ENCODE assay signal across 19 cellular contexts in genomic region chr1:25902462-25902861, GRCh38. TPM values are rescaled to one million over a fixed set of nuclear protein-coding genes. Genes with fewer than 3 reads are reported as not detected.
A peak's percentile ranks its signal among the peaks of the same experiment; 100 is the strongest.
DNase-seq lines count a peak whose midpoint lies in the region; ATAC-seq and TF ChIP-seq lines count a peak whose summit lies in the region.
"Had no signal": no experiment of that assay in that cellular context is flagged by ENCODE, and none has a peak within 500 bp of the region (broad histone marks: within the 10 kb centered on the region; RNA-seq: fewer than 3 reads in every experiment).

No MANE protein-coding gene starts in this region.

- H3K36me3 ChIP-seq in thymus (ENCODE audit: control insufficient read depth, insufficient read depth) (peaks cover 43% of the 10 kb centered on the region), aorta (ENCODE audit: control insufficient read depth in 1 of 2, insufficient read depth in 2 of 2, low read length in 1 of 2) (peaks cover 0 to 8% of the 10 kb centered on the region in 2 donors), Caco-2 (ENCODE audit: control insufficient read depth, insufficient read depth, low read length) (peaks cover 2% of the 10 kb centered on the region; the same call in 1 of the 2 replicates)

- no TSS peak for BruUV-seq in Caco-2 (replicated peaks; lab: Mats Ljungman, UMichigan)

- peak overlapping the region; percentile 4 for H3K4me3 Mint-ChIP-seq in activated naive CD4-positive, alpha-beta T cell treated with anti-CD3 and anti-CD28 coated beads, Interleukin-2, amount 10 ng/mL, durations not matched to agents 7 days and 5 days
- no peak overlapping the region for H3K4me3 Mint-ChIP-seq in activated naive CD4-positive, alpha-beta T cell treated with anti-CD3 and anti-CD28 coated beads for 36 hours
- peak overlapping the region; percentile 45 for H3K4me3 Mint-ChIP-seq in activated T-helper 2 cell treated with anti-CD3 and anti-CD28 coated beads, Interferon-gamma antibody, Interleukin-2, Interleukin-4, amounts not matched to agents 10 μg/mL and 5 μg/mL and 100 μg/mL, durations not matched to agents 14 hours and 24 hours and 36 hours (ENCODE audit: low read depth)
- no peak overlapping the region for H3K4me3 Mint-ChIP-seq in Caco-2 (ENCODE audit: unreplicated experiment)
- H3K4me3 Mint-ChIP-seq: stimulated activated memory B cell treated with anti-CD40 and anti-IgM and Interleukin-4, amounts not matched to agents 10 μg/mL and 1 μg/mL and 100 μg/mL, for 72 hours had no signal

- H3K27me3 ChIP-seq in thymus (ENCODE audit: control insufficient read depth, insufficient read depth) (no peaks in the 10 kb centered on the region), aorta (ENCODE audit: control insufficient read depth in 1 of 2, insufficient read depth in 2 of 2, low read length in 1 of 2) (no peaks in the 10 kb centered on the region), Caco-2 (replicated peaks; ENCODE audit: control insufficient read depth, insufficient read depth, low read length) (no peaks in the 10 kb centered on the region)
- H3K27me3 ChIP-seq: transverse colon had no signal

- H3K36me3 Mint-ChIP-seq in activated naive CD4-positive, alpha-beta T cell treated with anti-CD3 and anti-CD28 coated beads, Interleukin-2, amount 10 ng/mL, durations not matched to agents 7 days and 5 days = peaks cover 60% of the 10 kb centered on the region
- H3K36me3 Mint-ChIP-seq in activated naive CD4-positive, alpha-beta T cell treated with anti-CD3 and anti-CD28 coated beads for 36 hours (ENCODE audit: low read depth) = peaks cover 62% of the 10 kb centered on the region
- H3K36me3 Mint-ChIP-seq in activated T-helper 2 cell treated with anti-CD3 and anti-CD28 coated beads, Interferon-gamma antibody, Interleukin-2, Interleukin-4, amounts not matched to agents 10 μg/mL and 5 μg/mL and 100 μg/mL, durations not matched to agents 14 hours and 24 hours and 36 hours (ENCODE audit: low read depth) = peaks cover 70% of the 10 kb centered on the region
- H3K36me3 Mint-ChIP-seq in Caco-2 (ENCODE audit: insufficient read depth, unreplicated experiment) = peaks cover 42% of the 10 kb centered on the region

- TF ChIP-seq CTCF in Caco-2 (IDR thresholded peaks at IDR 0.05; ENCODE audit: insufficient read depth in 1 of 2, low read depth in 1 of 2, low read length in 1 of 2, severe bottlenecking in 1 of 2, unreplicated experiment in 1 of 2) = no peak

- ATAC-seq in GM21723 (IDR thresholded peaks at IDR 0.05; ENCODE audit: unreplicated experiment) (no peak), aorta (ENCODE audit: low FRiP score) (no peak)
- ATAC-seq: stimulated activated memory B cell treated with anti-CD40 and anti-IgM and Interleukin-4, amounts not matched to agents 10 μg/mL and 1 μg/mL and 100 μg/mL, for 72 hours had no signal

- POLR2A ChIA-PET in Caco-2 (lab: Charles Lee) = no interaction called here

- H3K27me3 Mint-ChIP-seq in activated naive CD4-positive, alpha-beta T cell treated with anti-CD3 and anti-CD28 coated beads, Interleukin-2, amount 10 ng/mL, durations not matched to agents 7 days and 5 days = peaks cover 15% of the 10 kb centered on the region
- no peaks in the 10 kb centered on the region for H3K27me3 Mint-ChIP-seq in activated naive CD4-positive, alpha-beta T cell treated with anti-CD3 and anti-CD28 coated beads for 36 hours (ENCODE audit: low read depth)
- H3K27me3 Mint-ChIP-seq in activated T-helper 2 cell treated with anti-CD3 and anti-CD28 coated beads, Interferon-gamma antibody, Interleukin-2, Interleukin-4, amounts not matched to agents 10 μg/mL and 5 μg/mL and 100 μg/mL, durations not matched to agents 14 hours and 24 hours and 36 hours (ENCODE audit: low read depth) = peaks cover 4% of the 10 kb centered on the region
- H3K27me3 Mint-ChIP-seq in Caco-2 (ENCODE audit: insufficient read depth, unreplicated experiment) = no peaks in the 10 kb centered on the region
- H3K27me3 Mint-ChIP-seq: stimulated activated memory B cell treated with anti-CD40 and anti-IgM and Interleukin-4, amounts not matched to agents 10 μg/mL and 1 μg/mL and 100 μg/mL, for 72 hours had no signal

- intact Hi-C loops in activated naive CD4-positive, alpha-beta T cell treated with anti-CD3 and anti-CD28 coated beads for 36 hours (cut with micrococcal nuclease) = no loop called here
- intact Hi-C loops in activated T-helper 2 cell treated with anti-CD3 and anti-CD28 coated beads, Interferon-gamma antibody, Interleukin-2, Interleukin-4, amounts not matched to agents 10 μg/mL and 5 μg/mL and 100 μg/mL, durations not matched to agents 14 hours and 24 hours and 36 hours (cut with micrococcal nuclease) = no loop called here
- intact Hi-C loops in aorta (cut with DNase I) = no loop called here
- intact Hi-C loops in Caco-2 (cut with micrococcal nuclease; ENCODE audit: unreplicated experiment) = no loop called here

- H3K4me1 ChIP-seq in thymus (ENCODE audit: control insufficient read depth, insufficient read depth, low read length) (peaks cover 21% of the 10 kb centered on the region), aorta (ENCODE audit: control insufficient read depth in 1 of 2, insufficient read depth in 2 of 2, low read length in 2 of 2) (no peaks in the 10 kb centered on the region), Caco-2 (no peaks in the 10 kb centered on the region; the same call in 1 of the 2 replicates)

- H3K4me3 ChIP-seq in thymus (ENCODE audit: low read length) (peak overlapping the region; percentile 17), aorta (ENCODE audit: low read length in 2 of 2) (no peak overlapping the region), Caco-2 (ENCODE audit: low read depth, low read length) (no peak overlapping the region)
- H3K4me3 ChIP-seq: transverse colon had no signal

- H3K9me3 ChIP-seq in thymus (ENCODE audit: control insufficient read depth) (no peaks in the 10 kb centered on the region), aorta (ENCODE audit: control insufficient read depth, low read length) (no peaks in the 10 kb centered on the region), Caco-2 (no peaks in the 10 kb centered on the region)
- H3K9me3 ChIP-seq: transverse colon had no signal

- no peaks in the 10 kb centered on the region for H3K9me3 Mint-ChIP-seq in activated naive CD4-positive, alpha-beta T cell treated with anti-CD3 and anti-CD28 coated beads, Interleukin-2, amount 10 ng/mL, durations not matched to agents 7 days and 5 days
- H3K9me3 Mint-ChIP-seq in activated naive CD4-positive, alpha-beta T cell treated with anti-CD3 and anti-CD28 coated beads for 36 hours = no peaks in the 10 kb centered on the region
- H3K9me3 Mint-ChIP-seq in activated T-helper 2 cell treated with anti-CD3 and anti-CD28 coated beads, Interferon-gamma antibody, Interleukin-2, Interleukin-4, amounts not matched to agents 10 μg/mL and 5 μg/mL and 100 μg/mL, durations not matched to agents 14 hours and 24 hours and 36 hours = no peaks in the 10 kb centered on the region
- no peaks in the 10 kb centered on the region for H3K9me3 Mint-ChIP-seq in Caco-2 (ENCODE audit: unreplicated experiment)
- H3K9me3 Mint-ChIP-seq: stimulated activated memory B cell treated with anti-CD40 and anti-IgM and Interleukin-4, amounts not matched to agents 10 μg/mL and 1 μg/mL and 100 μg/mL, for 72 hours had no signal

- H3K4me1 Mint-ChIP-seq in activated naive CD4-positive, alpha-beta T cell treated with anti-CD3 and anti-CD28 coated beads, Interleukin-2, amount 10 ng/mL, durations not matched to agents 7 days and 5 days = peaks cover 58% of the 10 kb centered on the region
- H3K4me1 Mint-ChIP-seq in activated naive CD4-positive, alpha-beta T cell treated with anti-CD3 and anti-CD28 coated beads for 36 hours (ENCODE audit: low read depth) = peaks cover 30% of the 10 kb centered on the region
- peaks cover 42% of the 10 kb centered on the region for H3K4me1 Mint-ChIP-seq in activated T-helper 2 cell treated with anti-CD3 and anti-CD28 coated beads, Interferon-gamma antibody, Interleukin-2, Interleukin-4, amounts not matched to agents 10 μg/mL and 5 μg/mL and 100 μg/mL, durations not matched to agents 14 hours and 24 hours and 36 hours (ENCODE audit: low read depth)
- H3K4me1 Mint-ChIP-seq in Caco-2 (ENCODE audit: low read depth, unreplicated experiment) = peaks cover 7% of the 10 kb centered on the region

- no peak for DNase-seq in activated naive CD4-positive, alpha-beta T cell treated with anti-CD3 and anti-CD28 coated beads, Interleukin-2, amount 10 ng/mL, durations not matched to agents 7 days and 5 days
- no peak for DNase-seq in activated naive CD4-positive, alpha-beta T cell treated with anti-CD3 and anti-CD28 coated beads for 36 hours
- DNase-seq in activated T-helper 2 cell treated with anti-CD3 and anti-CD28 coated beads, Interferon-gamma antibody, Interleukin-2, Interleukin-4, amounts not matched to agents 10 μg/mL and 5 μg/mL and 100 μg/mL, durations not matched to agents 14 hours and 24 hours and 36 hours (ENCODE audit: low spot score) = no peak
- DNase-seq in medulla oblongata (ENCODE audit: extremely low spot score) = peak; percentile 42
- DNase-seq in aorta = no peak
- no peak for DNase-seq in Caco-2
- DNase-seq: anterior cingulate cortex, cerebellar nuclear complex, EL, HCEC 1CT, NCI-H1092, NCI-H510A, retina, transverse colon had no signal

- H3K27ac ChIP-seq in thymus (ENCODE audit: low read depth) (no peak overlapping the region), aorta (ENCODE audit: low read depth in 1 of 2, low read length in 2 of 2) (no peak overlapping the region)
- H3K27ac ChIP-seq: KMS-11, transverse colon had no signal

- 90% methylated on average over 3 of the region's 3 CpGs for WGBS in thymus
- 78 to 85% methylated on average over 3 of the region's 3 CpGs for WGBS in aorta, 2 donors

- CTCF ChIA-PET in activated naive CD4-positive, alpha-beta T cell treated with anti-CD3 and anti-CD28 coated beads, Interleukin-2, amount 10 ng/mL, durations not matched to agents 7 days and 5 days (lab: Charles Lee) = interaction anchor here (0.8 to 11.8 kb wide), 3 partner anchors 93 to 97 kb away, joined by 3 to 213 read pairs (median 21); partner anchors contain the start of gene PAFAH2
- CTCF ChIA-PET in activated naive CD4-positive, alpha-beta T cell treated with anti-CD3 and anti-CD28 coated beads for 36 hours (lab: Charles Lee) = interaction anchor here (0.6 to 2.9 kb wide), 3 partner anchors 95 to 383 kb away, joined by 3 to 15 read pairs (median 7); partner anchors contain the start of gene PAFAH2
- CTCF ChIA-PET in Caco-2 (lab: Charles Lee) = no interaction called here

- H3K27ac Mint-ChIP-seq in activated naive CD4-positive, alpha-beta T cell treated with anti-CD3 and anti-CD28 coated beads, Interleukin-2, amount 10 ng/mL, durations not matched to agents 7 days and 5 days = peak overlapping the region; percentile 34
- H3K27ac Mint-ChIP-seq in activated naive CD4-positive, alpha-beta T cell treated with anti-CD3 and anti-CD28 coated beads for 36 hours = no peak overlapping the region
- peak overlapping the region; percentile 33 for H3K27ac Mint-ChIP-seq in activated T-helper 2 cell treated with anti-CD3 and anti-CD28 coated beads, Interferon-gamma antibody, Interleukin-2, Interleukin-4, amounts not matched to agents 10 μg/mL and 5 μg/mL and 100 μg/mL, durations not matched to agents 14 hours and 24 hours and 36 hours
- H3K27ac Mint-ChIP-seq in Caco-2 (ENCODE audit: unreplicated experiment) = no peak overlapping the region
- H3K27ac Mint-ChIP-seq: stimulated activated memory B cell treated with anti-CD40 and anti-IgM and Interleukin-4, amounts not matched to agents 10 μg/mL and 1 μg/mL and 100 μg/mL, for 72 hours had no signal

RNA-seq across cellular contexts. Expression of gene STMN1, which starts 3.8 kb away (rescaled TPM):
- total RNA-seq in activated naive CD4-positive, alpha-beta T cell treated with anti-CD3 and anti-CD28 coated beads for 36 hours = 100 to 1,000 TPM; 708 to 746 TPM
- 334 and 341 TPM in 2 replicates for total RNA-seq in activated T-helper 2 cell treated with anti-CD3 and anti-CD28 coated beads, Interferon-gamma antibody, Interleukin-2, Interleukin-4, amounts not matched to agents 10 μg/mL and 5 μg/mL and 100 μg/mL, durations not matched to agents 14 hours and 24 hours and 36 hours
- polyA plus RNA-seq in thymus = 472 TPM
- total RNA-seq in aorta = 10 to 100 TPM; 34.5 to 37.6 TPM
- 10 to 100 TPM; 28.2 to 56.1 TPM for polyA plus RNA-seq in aorta
- total RNA-seq in Caco-2 (2022) = 188 and 207 TPM in 2 replicates

RNA-seq across cellular contexts. Expression of gene PAQR7, which starts 27.0 kb away (rescaled TPM):
- 1 to 10 TPM; 2.8 to 3.1 TPM for total RNA-seq in activated naive CD4-positive, alpha-beta T cell treated with anti-CD3 and anti-CD28 coated beads for 36 hours
- 7.4 and 7.9 TPM in 2 replicates for total RNA-seq in activated T-helper 2 cell treated with anti-CD3 and anti-CD28 coated beads, Interferon-gamma antibody, Interleukin-2, Interleukin-4, amounts not matched to agents 10 μg/mL and 5 μg/mL and 100 μg/mL, durations not matched to agents 14 hours and 24 hours and 36 hours
- polyA plus RNA-seq in thymus (2.9 TPM), aorta (1 to 10 TPM; 7.9 to 8.5 TPM)
- total RNA-seq in aorta (10 to 100 TPM in 1 of 2 donors, 1 to 10 TPM in 1; 6.4 to 11.3 TPM), Caco-2 (2022) (22.3 and 26.0 TPM in 2 replicates)

RNA-seq across cellular contexts. Expression of gene AUNIP, which starts 43.2 kb away (rescaled TPM):
- total RNA-seq in activated naive CD4-positive, alpha-beta T cell treated with anti-CD3 and anti-CD28 coated beads for 36 hours = 1 to 10 TPM; 8.4 to 9.1 TPM
- total RNA-seq in activated T-helper 2 cell treated with anti-CD3 and anti-CD28 coated beads, Interferon-gamma antibody, Interleukin-2, Interleukin-4, amounts not matched to agents 10 μg/mL and 5 μg/mL and 100 μg/mL, durations not matched to agents 14 hours and 24 hours and 36 hours = 9.5 and 10.9 TPM in 2 replicates
- polyA plus RNA-seq in thymus (0.59 TPM), aorta (not detected)
- total RNA-seq in aorta (not detected), Caco-2 (2022) (12.3 and 16.8 TPM in 2 replicates)
- total RNA-seq: mesenteric fat pad had no signal

Comparison
In these comparisons a context has a peak if more than half of its experiments do, and no peak if none do; other contexts are left out.
1. H3K27ac Mint-ChIP-seq: peak in activated naive CD4-positive, alpha-beta T cell treated with anti-CD3 and anti-CD28 coated beads, Interleukin-2, amount 10 ng/mL, durations not matched to agents 7 days and 5 days (single experiment) and activated T-helper 2 cell treated with anti-CD3 and anti-CD28 coated beads, Interferon-gamma antibody, Interleukin-2, Interleukin-4, amounts not matched to agents 10 μg/mL and 5 μg/mL and 100 μg/mL, durations not matched to agents 14 hours and 24 hours and 36 hours (single experiment); none in activated naive CD4-positive, alpha-beta T cell treated with anti-CD3 and anti-CD28 coated beads for 36 hours (single experiment) and Caco-2 (single experiment).
2. H3K4me3 Mint-ChIP-seq: peak in activated naive CD4-positive, alpha-beta T cell treated with anti-CD3 and anti-CD28 coated beads, Interleukin-2, amount 10 ng/mL, durations not matched to agents 7 days and 5 days (single experiment) and activated T-helper 2 cell treated with anti-CD3 and anti-CD28 coated beads, Interferon-gamma antibody, Interleukin-2, Interleukin-4, amounts not matched to agents 10 μg/mL and 5 μg/mL and 100 μg/mL, durations not matched to agents 14 hours and 24 hours and 36 hours (single experiment); none in activated naive CD4-positive, alpha-beta T cell treated with anti-CD3 and anti-CD28 coated beads for 36 hours (single experiment) and Caco-2 (single experiment).